In genomic region chr9:28688172-28688571, GRCh38 we compare ENCODE assay signal across 18 cellular contexts.
A peak's percentile ranks its signal among the peaks of the same experiment; 100 is the strongest.
DNase-seq lines count a peak whose midpoint lies in the region; FAIRE-seq and TF ChIP-seq lines count a peak whose summit lies in the region.
"Had no signal": no experiment of that assay in that cellular context is flagged by ENCODE, and none has a peak within 500 bp of the region (broad histone marks: within the 10 kb centered on the region; RNA-seq: fewer than 3 reads in every experiment).

No MANE protein-coding gene starts in this region.

- H3K9ac ChIP-seq in mesendoderm (ENCODE audit: low read length), result no peak overlapping the region
- H3K9ac ChIP-seq: KMS-11 had no signal

- no peak overlapping the region for H3K4ac ChIP-seq in mesendoderm (ENCODE audit: low read depth, low read length)

- WGBS in mesendoderm (ENCODE audit: extremely low coverage, insufficient coverage, low lambda C conversion rate), result no CpG with 5 or more reads among the region's 1 CpG

- no peak overlapping the region for H3K23ac ChIP-seq in mesendoderm (ENCODE audit: low read length)

- H2AK5ac ChIP-seq in mesendoderm (ENCODE audit: low read length), result no peak overlapping the region

- H4K8ac ChIP-seq in mesendoderm (ENCODE audit: low read depth, low read length), result no peak overlapping the region

- H3K4me1 ChIP-seq in mesendoderm (ENCODE audit: control insufficient read depth, low read depth, low read length) (no peaks in the 10 kb centered on the region), right atrium auricular region (no peaks in the 10 kb centered on the region)
- H3K4me1 ChIP-seq: body of pancreas had no signal

- H3K56ac ChIP-seq in mesendoderm (ENCODE audit: low read length), result no peak overlapping the region

- H3K9me3 ChIP-seq in right atrium auricular region, result no peaks in the 10 kb centered on the region
- H3K9me3 ChIP-seq: body of pancreas, mucosa of descending colon, sigmoid colon had no signal

- no peak for TF ChIP-seq CTCF in D721Med (IDR thresholded peaks at IDR 0.05; ENCODE audit: insufficient read depth, missing control alignments)
- no peak for TF ChIP-seq CTCF in epithelial cell of proximal tubule (conservative IDR thresholded peaks at IDR 0.05; ENCODE audit: low read depth, low read length)
- no peak for TF ChIP-seq CTCF in right atrium auricular region (IDR thresholded peaks at IDR 0.05)

- H2BK15ac ChIP-seq in mesendoderm (replicated peaks; ENCODE audit: low read depth), result no peak overlapping the region

- H3K27ac ChIP-seq in mesendoderm (ENCODE audit: low read depth, low read length) (no peak overlapping the region), right atrium auricular region (no peak overlapping the region)
- H3K27ac ChIP-seq: body of pancreas, KMS-11, RWPE1, sigmoid colon had no signal

- H3K27me3 ChIP-seq in mesendoderm (ENCODE audit: insufficient read depth, low read length, poor library complexity), result no peaks in the 10 kb centered on the region
- H3K27me3 ChIP-seq in right atrium auricular region, result no peaks in the 10 kb centered on the region
- H3K27me3 ChIP-seq: body of pancreas, sigmoid colon had no signal

- H3K36me3 ChIP-seq in mesendoderm (ENCODE audit: control insufficient read depth, insufficient read depth, low read length), result no peaks in the 10 kb centered on the region
- H3K36me3 ChIP-seq in right atrium auricular region, result no peaks in the 10 kb centered on the region
- H3K36me3 ChIP-seq: sigmoid colon had no signal

- no peak overlapping the region for H3K4me3 ChIP-seq in epithelial cell of proximal tubule (ENCODE audit: low read depth, low read length)
- no peak overlapping the region for H3K4me3 ChIP-seq in mesendoderm (ENCODE audit: low read length)
- H3K4me3 ChIP-seq in right atrium auricular region, result no peak overlapping the region
- H3K4me3 ChIP-seq: body of pancreas, mucosa of descending colon, sigmoid colon had no signal

- no peak overlapping the region for H4K5ac ChIP-seq in mesendoderm (ENCODE audit: low read length)

- peak; percentile 38 for FAIRE-seq in D721Med (lab: Jason Lieb, UNC)
- FAIRE-seq: GM18507 had no signal

- H3K4me2 ChIP-seq in mesendoderm (ENCODE audit: low read length), result no peak overlapping the region
- H3K4me2 ChIP-seq: KMS-11 had no signal

- no peak overlapping the region for H3K18ac ChIP-seq in mesendoderm (ENCODE audit: low read length)

- no peaks in the 10 kb centered on the region for H3K79me2 ChIP-seq in mesendoderm (ENCODE audit: control insufficient read depth, insufficient read depth, low read length)

- DNase-seq in D721Med (ENCODE audit: insufficient read length, low spot score) (no peak), NCI-H345 (lab: John Stamatoyannopoulos, UW) (peak; percentile 40), epithelial cell of proximal tubule (ENCODE audit: low read depth) (peak; percentile 25), mesendoderm (peak; percentile 80), right atrium auricular region (ENCODE audit: low spot score) (no peak)
- DNase-seq in stimulated activated CD4-positive, alpha-beta T cell treated with anti-CD3 and anti-CD28 coated beads, Interleukin-4, amount 100 ng/mL, for 24 hours, result no peak
- DNase-seq in activated CD4-positive, alpha-beta T cell treated with anti-CD3 and anti-CD28 coated beads, Interleukin-2, amount 50 U/mL, for 4 hours, result no peak
- DNase-seq: activated CD4-positive, alpha-beta T cell treated with anti-CD3 and anti-CD28 coated beads, Interleukin-2, amount 50 U/mL, for 48 hours; activated effector memory CD4-positive, alpha-beta T cell treated with Interleukin-2 at 50 U/mL for 16 hours; body of pancreas; effector memory CD4-positive, alpha-beta T cell; mucosa of descending colon; NCI-H524 treated with DMSO at 0.1 percent for 48 hours; posterior cingulate gyrus; sigmoid colon had no signal

- H2BK5ac ChIP-seq in mesendoderm (ENCODE audit: low read length), result no peak overlapping the region

- no peaks in the 10 kb centered on the region for H3K79me1 ChIP-seq in mesendoderm (ENCODE audit: low read length)

- H2BK120ac ChIP-seq in mesendoderm (ENCODE audit: low read depth, low read length), result no peak overlapping the region

Comparison
In these comparisons a context has a peak if more than half of its experiments do, and no peak if none do; other contexts are left out.
1. DNase-seq: peak in NCI-H345 (single experiment), epithelial cell of proximal tubule (single experiment) and mesendoderm (single experiment); none in D721Med (single experiment), stimulated activated CD4-positive, alpha-beta T cell treated with anti-CD3 and anti-CD28 coated beads, Interleukin-4, amount 100 ng/mL, for 24 hours (single experiment), right atrium auricular region (single experiment) and activated CD4-positive, alpha-beta T cell treated with anti-CD3 and anti-CD28 coated beads, Interleukin-2, amount 50 U/mL, for 4 hours (0 of 2).